ENCODE assay signal across 9 cellular contexts in genomic region chr14:36582011-36582873, GRCh38. TPM values are rescaled to one million over a fixed set of nuclear protein-coding genes. Genes with fewer than 3 reads are reported as not detected.
DNase-seq lines count a peak whose midpoint lies in the region; ATAC-seq and TF ChIP-seq lines count a peak whose summit lies in the region.
"Had no signal": no experiment of that assay in that cellular context is flagged by ENCODE, and none has a peak within 500 bp of the region (broad histone marks: within the 10 kb centered on the region; RNA-seq: fewer than 3 reads in every experiment).

Gene NKX2-8, minus strand, starts transcription at chr14:36582614. Its CDS starts 225 bp downstream, at chr14:36582389.

- H3K36me3 Mint-ChIP-seq in activated naive CD8-positive, alpha-beta T cell, result no peaks in the 10 kb centered on the region
- no peaks in the 10 kb centered on the region for H3K36me3 Mint-ChIP-seq in activated naive CD8-positive, alpha-beta T cell treated with anti-CD3 and anti-CD28 coated beads, Interleukin-2, amount 50 U/mL, for 24 hours (ENCODE audit: low read depth)
- H3K36me3 Mint-ChIP-seq in brain, result no peaks in the 10 kb centered on the region

- H3K27ac Mint-ChIP-seq in activated naive CD8-positive, alpha-beta T cell, result no peak within 1 kb of the TSS
- no peak within 1 kb of the TSS for H3K27ac Mint-ChIP-seq in activated naive CD8-positive, alpha-beta T cell treated with anti-CD3 and anti-CD28 coated beads, Interleukin-2, amount 50 U/mL, for 24 hours
- no peak within 1 kb of the TSS for H3K27ac Mint-ChIP-seq in brain
- H3K27ac Mint-ChIP-seq: T-helper 1 cell treated with Interleukin-12 subunit alpha and Interleukin-12 subunit beta and Interleukin-4 antibody, amounts not matched to agents 30 μg/mL and 1 μg/mL, for 36 hours had no signal

- peaks cover 20% of the 10 kb centered on the region for H3K27me3 Mint-ChIP-seq in activated naive CD8-positive, alpha-beta T cell
- peaks cover 78% of the 10 kb centered on the region for H3K27me3 Mint-ChIP-seq in activated naive CD8-positive, alpha-beta T cell treated with anti-CD3 and anti-CD28 coated beads, Interleukin-2, amount 50 U/mL, for 24 hours
- H3K27me3 Mint-ChIP-seq in brain, result no peaks in the 10 kb centered on the region

- TF ChIP-seq POLR2A in right lobe of liver (IDR thresholded peaks at IDR 0.05), result no peak

- H3K4me1 ChIP-seq in right lobe of liver (peaks cover 0 to 10% (median 0%) of the 10 kb centered on the region in 4 donors), urinary bladder (ENCODE audit: insufficient read depth) (no peaks in the 10 kb centered on the region), HAP-1 (peaks cover 16% of the 10 kb centered on the region)

- no peak for ATAC-seq in activated naive CD8-positive, alpha-beta T cell treated with anti-CD3 and anti-CD28 coated beads, Interleukin-2, amount 50 U/mL, for 24 hours
- peak in 3 of 4 donors; percentile 14 to 46 (median 15) for ATAC-seq in right lobe of liver
- no peak for ATAC-seq in GM21737 (IDR thresholded peaks at IDR 0.05; ENCODE audit: unreplicated experiment)

- H3K27me3 ChIP-seq in right lobe of liver (peaks cover 7 to 15% of the 10 kb centered on the region in 2 donors), HAP-1 (ENCODE audit: low read depth) (no peaks in the 10 kb centered on the region)

- in situ Hi-C loops in HAP-1 (cut with MboI; ENCODE audit: low sequenced_read_pairs), result no loop called here

- no peak for DNase-seq in activated naive CD8-positive, alpha-beta T cell treated with anti-CD3 and anti-CD28 coated beads, Interleukin-2, amount 50 U/mL, for 24 hours
- DNase-seq in right lobe of liver (no peak), HAP-1 (ENCODE audit: low spot score in 2 of 2) (no peak), pons (ENCODE audit: low spot score) (no peak)

- H3K4me3 ChIP-seq in right lobe of liver (peak within 1 kb of the TSS in 2 of 3 donors; percentile 16 to 31), urinary bladder (ENCODE audit: low read depth, low read length) (peak within 1 kb of the TSS; percentile 39), HAP-1 (no peak within 1 kb of the TSS)

- H3K9me3 Mint-ChIP-seq in activated naive CD8-positive, alpha-beta T cell (ENCODE audit: low read depth), result no peaks in the 10 kb centered on the region
- H3K9me3 Mint-ChIP-seq in activated naive CD8-positive, alpha-beta T cell treated with anti-CD3 and anti-CD28 coated beads, Interleukin-2, amount 50 U/mL, for 24 hours, result no peaks in the 10 kb centered on the region
- H3K9me3 Mint-ChIP-seq in brain, result peaks cover 0 to 3% (median 0%) of the 10 kb centered on the region in 5 experiments
- H3K9me3 Mint-ChIP-seq: T-helper 1 cell treated with Interleukin-12 subunit alpha and Interleukin-12 subunit beta and Interleukin-4 antibody, amounts not matched to agents 30 μg/mL and 1 μg/mL, for 36 hours had no signal

- 4% methylated on average over 27 of the region's 62 CpGs for WGBS in right lobe of liver (ENCODE audit: insufficient coverage, low coverage, low lambda C conversion rate, missing lambda C conversion rate)
- WGBS in urinary bladder, result 1% methylated on average over 62 of the region's 62 CpGs

- H3K27ac ChIP-seq in right lobe of liver (no peak within 1 kb of the TSS), urinary bladder (ENCODE audit: low read depth) (no peak within 1 kb of the TSS)

- TF ChIP-seq CTCF in brain (conservative IDR thresholded peaks at IDR 0.05) (no peak), right lobe of liver (IDR thresholded peaks at IDR 0.05) (no peak)

- peak within 1 kb of the TSS; percentile 10 for H3K4me3 Mint-ChIP-seq in activated naive CD8-positive, alpha-beta T cell
- H3K4me3 Mint-ChIP-seq in activated naive CD8-positive, alpha-beta T cell treated with anti-CD3 and anti-CD28 coated beads, Interleukin-2, amount 50 U/mL, for 24 hours, result no peak within 1 kb of the TSS
- peak within 1 kb of the TSS; percentile 58 to 79 (median 67) for H3K4me3 Mint-ChIP-seq in brain
- H3K4me3 Mint-ChIP-seq: T-helper 1 cell treated with Interleukin-12 subunit alpha and Interleukin-12 subunit beta and Interleukin-4 antibody, amounts not matched to agents 30 μg/mL and 1 μg/mL, for 36 hours had no signal

- H3K36me3 ChIP-seq in right lobe of liver, result no peaks in the 10 kb centered on the region
- no peaks in the 10 kb centered on the region for H3K36me3 ChIP-seq in urinary bladder (ENCODE audit: insufficient read depth)
- H3K36me3 ChIP-seq in HAP-1 (replicated peaks), result no peaks in the 10 kb centered on the region

- intact Hi-C loops in right lobe of liver (cut with DNase I), result no loop called here

- no peaks in the 10 kb centered on the region for H3K4me1 Mint-ChIP-seq in activated naive CD8-positive, alpha-beta T cell (ENCODE audit: low read depth)
- no peaks in the 10 kb centered on the region for H3K4me1 Mint-ChIP-seq in activated naive CD8-positive, alpha-beta T cell treated with anti-CD3 and anti-CD28 coated beads, Interleukin-2, amount 50 U/mL, for 24 hours
- peaks cover 4% of the 10 kb centered on the region for H3K4me1 Mint-ChIP-seq in brain

- H3K9me3 ChIP-seq in right lobe of liver, result no peaks in the 10 kb centered on the region
- H3K9me3 ChIP-seq in HAP-1, result peaks cover 10% of the 10 kb centered on the region; the same call in 1 of the 2 replicates

RNA-seq across cellular contexts. Expression of gene NKX2-8, which starts in this region (rescaled TPM):
- polyA plus RNA-seq in brain (ENCODE audit: insufficient read depth, low read depth, low replicate concordance) (5.3 TPM), urinary bladder (not detected)
- total RNA-seq in right lobe of liver (not detected), urinary bladder (not detected)

Comparison
In these comparisons a context has a peak if more than half of its experiments do, and no peak if none do; other contexts are left out.
1. Peak in ATAC-seq and H3K4me3 ChIP-seq in right lobe of liver; RNA of the gene not detected or under 1 TPM.